ENCODE assay signal across 11 cellular contexts in the genomic region with DNA sequence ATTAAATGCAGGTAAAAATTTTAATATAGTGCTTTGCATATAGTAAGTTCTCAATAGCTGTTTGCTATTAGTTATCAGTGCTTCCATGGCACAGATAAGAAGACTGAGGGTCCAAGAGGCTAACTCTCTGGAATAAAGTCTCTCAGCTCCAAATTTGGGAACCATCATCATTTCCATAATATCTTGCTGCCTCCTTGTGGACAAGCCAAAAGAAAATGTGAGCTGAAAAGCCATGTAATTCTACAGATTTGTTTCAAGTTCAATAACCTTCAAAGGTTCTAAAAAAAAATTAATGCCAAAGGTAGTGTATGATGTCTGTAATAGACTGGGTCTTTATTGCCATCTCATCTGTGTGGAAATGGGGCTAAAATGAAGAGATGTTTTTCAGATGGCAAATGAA.
DNase-seq lines count a peak whose midpoint lies in the region; ATAC-seq and TF ChIP-seq lines count a peak whose summit lies in the region.
"Had no signal": no experiment of that assay in that cellular context is flagged by ENCODE, and none has a peak within 500 bp of the region (broad histone marks: within the 10 kb centered on the region; RNA-seq: fewer than 3 reads in every experiment).

No MANE protein-coding gene starts in this region.

- DNase-seq in COLO829 (ENCODE audit: low spot score) (peak; percentile 1), NAMALWA (ENCODE audit: low spot score) (peak; percentile 14), brain microvascular endothelial cell (no peak), mesothelial cell of epicardium (ENCODE audit: low spot score in 2 of 2, unreplicated experiment in 2 of 2) (no peak), EL (no peak), foreskin melanocyte (no peak), heart right ventricle (no peak), posterior cingulate gyrus (no peak)
- DNase-seq: activated CD4-positive, alpha-beta T cell treated with anti-CD3 and anti-CD28 coated beads for 36 hours; NCI-H1694 treated with DMSO at 0.1 percent for 48 hours; stimulated activated naive B cell treated with anti-CD40 and anti-IgM and Interleukin-4, amounts not matched to agents 10 μg/mL and 1 μg/mL and 100 μg/mL, for 72 hours had no signal

- peaks cover under 1% of the 10 kb centered on the region for H3K9me3 Mint-ChIP-seq in mesothelial cell of epicardium

- intact Hi-C loops in heart right ventricle (cut with DNase I) (no loop called here), posterior cingulate gyrus (cut with DNase I) (no loop called here)

- H3K4me1 ChIP-seq in heart right ventricle: peaks cover 0 to 3% (median 0%) of the 10 kb centered on the region in 9 donors

- TF ChIP-seq CTCF in brain microvascular endothelial cell (IDR thresholded peaks at IDR 0.05; ENCODE audit: low read depth, low read length, missing control alignments): peak; percentile 7
- TF ChIP-seq CTCF in mesothelial cell of epicardium (IDR thresholded peaks at IDR 0.05; ENCODE audit: unreplicated experiment): peak; percentile 16
- peak in 4 of 9 donors; percentile 17 to 36 (median 26) for TF ChIP-seq CTCF in heart right ventricle (IDR thresholded peaks at IDR 0.05)

- H3K27me3 ChIP-seq in brain microvascular endothelial cell (replicated peaks): no peaks in the 10 kb centered on the region
- H3K27me3 ChIP-seq in heart right ventricle: no peaks in the 10 kb centered on the region

- H3K9me3 ChIP-seq in heart right ventricle: peaks cover 0 to 7% (median 0%) of the 10 kb centered on the region in 11 donors

- H3K27ac ChIP-seq in brain microvascular endothelial cell: no peak overlapping the region
- H3K27ac ChIP-seq in heart right ventricle: no peak overlapping the region

- H3K27ac Mint-ChIP-seq in mesothelial cell of epicardium: no peak overlapping the region
- H3K27ac Mint-ChIP-seq: activated CD4-positive, alpha-beta T cell treated with anti-CD3 and anti-CD28 coated beads for 36 hours; stimulated activated naive B cell treated with anti-CD40 and anti-IgM and Interleukin-4, amounts not matched to agents 10 μg/mL and 1 μg/mL and 100 μg/mL, for 72 hours had no signal

- in situ Hi-C loops in brain microvascular endothelial cell (cut with HindIII; ENCODE audit: low pct_ligation_motif_present, low sequenced_read_pairs): no loop called here

- H3K4me3 ChIP-seq in brain microvascular endothelial cell (ENCODE audit: low read depth, low read length): no peak overlapping the region
- H3K4me3 ChIP-seq in heart right ventricle: no peak overlapping the region

- H3K36me3 ChIP-seq in brain microvascular endothelial cell (replicated peaks): no peaks in the 10 kb centered on the region
- no peaks in the 10 kb centered on the region for H3K36me3 ChIP-seq in heart right ventricle

- no peak for ATAC-seq in heart right ventricle
- ATAC-seq: activated CD4-positive, alpha-beta T cell treated with anti-CD3 and anti-CD28 coated beads for 36 hours; stimulated activated naive B cell treated with anti-CD40 and anti-IgM and Interleukin-4, amounts not matched to agents 10 μg/mL and 1 μg/mL and 100 μg/mL, for 72 hours had no signal

- H3K4me3 Mint-ChIP-seq in mesothelial cell of epicardium: no peak overlapping the region
- H3K4me3 Mint-ChIP-seq: activated CD4-positive, alpha-beta T cell treated with anti-CD3 and anti-CD28 coated beads for 36 hours; stimulated activated naive B cell treated with anti-CD40 and anti-IgM and Interleukin-4, amounts not matched to agents 10 μg/mL and 1 μg/mL and 100 μg/mL, for 72 hours had no signal

- H3K4me1 Mint-ChIP-seq in mesothelial cell of epicardium: peaks cover 8% of the 10 kb centered on the region
- H3K4me1 Mint-ChIP-seq: activated CD4-positive, alpha-beta T cell treated with anti-CD3 and anti-CD28 coated beads for 36 hours; stimulated activated naive B cell treated with anti-CD40 and anti-IgM and Interleukin-4, amounts not matched to agents 10 μg/mL and 1 μg/mL and 100 μg/mL, for 72 hours had no signal

- no peaks in the 10 kb centered on the region for H3K36me3 Mint-ChIP-seq in mesothelial cell of epicardium
- H3K36me3 Mint-ChIP-seq: stimulated activated naive B cell treated with anti-CD40 and anti-IgM and Interleukin-4, amounts not matched to agents 10 μg/mL and 1 μg/mL and 100 μg/mL, for 72 hours had no signal

- H3K27me3 Mint-ChIP-seq in mesothelial cell of epicardium (ENCODE audit: low read depth): no peaks in the 10 kb centered on the region
- H3K27me3 Mint-ChIP-seq: activated CD4-positive, alpha-beta T cell treated with anti-CD3 and anti-CD28 coated beads for 36 hours had no signal

Comparison
In these comparisons a context has a peak if more than half of its experiments do, and no peak if none do; other contexts are left out.
1. DNase-seq: peak in COLO829 (single experiment) and NAMALWA (single experiment); none in brain microvascular endothelial cell (single experiment), mesothelial cell of epicardium (0 of 2), EL (single experiment), foreskin melanocyte (single experiment), heart right ventricle (0 of 2) and posterior cingulate gyrus (0 of 10).